In genomic region chr10:116744849-116745248, GRCh38 we compare ENCODE assay signal across 1 cellular context.
TF ChIP-seq lines count a peak whose summit lies in the region.

No MANE protein-coding gene starts in this region.

TF ChIP-seq in HepG2, 621 proteins besides CTCF, POLR2A, EP300 and RAD21 (continued from another document):
- TF ChIP-seq TBL1XR1 (IDR thresholded peaks at IDR 0.05; ENCODE audit: borderline replicate concordance, low read length, partially characterized antibody) = no peak
TF ChIP-seq in HepG2: peak in this region for 0.
